8 cellular contexts compared by ENCODE assay signal in the genomic region with DNA sequence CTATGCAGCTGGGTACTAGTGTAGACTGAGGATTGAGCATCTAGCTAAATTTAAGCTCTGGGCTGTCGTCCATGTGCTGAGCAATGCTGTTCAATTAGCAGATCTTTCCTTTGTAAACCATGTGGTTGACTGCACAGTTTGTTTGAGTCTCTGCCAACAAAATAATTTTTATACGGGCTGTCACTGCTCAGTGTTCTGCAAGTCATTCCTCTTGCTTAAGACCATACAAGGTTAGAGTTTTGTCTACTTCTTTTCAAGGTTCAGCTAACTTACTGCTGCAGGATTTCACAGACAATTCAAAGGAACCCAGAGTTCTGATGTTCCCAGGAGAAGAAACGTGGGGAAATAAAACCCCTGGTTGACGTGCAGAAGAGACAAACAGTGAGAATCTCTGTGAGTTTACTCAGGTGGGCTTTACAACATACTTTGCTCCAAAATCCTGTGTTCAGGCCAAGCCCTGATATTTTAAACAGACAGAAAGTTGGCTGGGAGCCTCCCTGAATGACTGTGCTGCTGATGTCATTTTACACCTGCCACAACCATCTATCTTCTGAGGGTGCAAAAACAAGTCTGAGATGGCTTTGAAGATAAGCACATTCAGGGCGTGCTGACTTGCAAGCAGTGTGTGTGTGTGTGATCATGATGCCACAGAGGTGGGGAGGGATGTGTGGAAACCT.
DNase-seq lines count a peak whose midpoint lies in the region; ATAC-seq and TF ChIP-seq lines count a peak whose summit lies in the region.

No MANE protein-coding gene starts in this region.

- peak overlapping the region; percentile 93 to 97 (median 96) for H3K27ac ChIP-seq in sigmoid colon

- H3K4me3 ChIP-seq in sigmoid colon, result no peak overlapping the region

- H3K27ac Mint-ChIP-seq in activated CD8-positive, alpha-beta T cell treated with anti-CD3 and anti-CD28 coated beads, Interleukin-2, amount 10 ng/mL, durations not matched to agents 7 days and 5 days, result no peak overlapping the region

- peaks cover 8% of the 10 kb centered on the region for H3K27me3 Mint-ChIP-seq in activated CD8-positive, alpha-beta T cell treated with anti-CD3 and anti-CD28 coated beads, Interleukin-2, amount 10 ng/mL, durations not matched to agents 7 days and 5 days (ENCODE audit: low read depth)

- H3K36me3 Mint-ChIP-seq in activated CD8-positive, alpha-beta T cell treated with anti-CD3 and anti-CD28 coated beads, Interleukin-2, amount 10 ng/mL, durations not matched to agents 7 days and 5 days (ENCODE audit: low read depth), result no peaks in the 10 kb centered on the region

- peaks cover 8% of the 10 kb centered on the region for H3K4me1 Mint-ChIP-seq in activated CD8-positive, alpha-beta T cell treated with anti-CD3 and anti-CD28 coated beads, Interleukin-2, amount 10 ng/mL, durations not matched to agents 7 days and 5 days (ENCODE audit: low read depth)

- H3K4me3 Mint-ChIP-seq in activated CD8-positive, alpha-beta T cell treated with anti-CD3 and anti-CD28 coated beads, Interleukin-2, amount 10 ng/mL, durations not matched to agents 7 days and 5 days, result no peak overlapping the region

- CTCF ChIA-PET in activated CD8-positive, alpha-beta T cell treated with anti-CD3 and anti-CD28 coated beads, Interleukin-2, amount 10 ng/mL, durations not matched to agents 7 days and 5 days (lab: Charles Lee), result no interaction called here

- peak in 1 of 2 donors; percentile 24 for TF ChIP-seq POLR2A in sigmoid colon (IDR thresholded peaks at IDR 0.05)

- no peak for DNase-seq in Right ventricle myocardium inferior (ENCODE audit: missing footprints)
- no peak for DNase-seq in cardiac septum (ENCODE audit: low spot score)
- peak; percentile 30 for DNase-seq in activated CD8-positive, alpha-beta T cell treated with anti-CD3 and anti-CD28 coated beads, Interleukin-2, amount 10 ng/mL, durations not matched to agents 7 days and 5 days
- DNase-seq in globus pallidus (ENCODE audit: low spot score), result peak; percentile 7
- peak; percentile 93 for DNase-seq in sigmoid colon
- no peak for DNase-seq in SKM-1 treated with dmso at 0.1 percent for 144 hours (lab: John Stamatoyannopoulos, UW; ENCODE audit: unreplicated experiment)
- DNase-seq in GM19240 (ENCODE audit: insufficient read length, low spot score), result no peak

- H3K36me3 ChIP-seq in sigmoid colon, result no peaks in the 10 kb centered on the region

- no peak for TF ChIP-seq CTCF in sigmoid colon (IDR thresholded peaks at IDR 0.05)

- no peaks in the 10 kb centered on the region for H3K27me3 ChIP-seq in sigmoid colon

- POLR2A ChIA-PET in activated CD8-positive, alpha-beta T cell treated with anti-CD3 and anti-CD28 coated beads, Interleukin-2, amount 10 ng/mL, durations not matched to agents 7 days and 5 days (lab: Charles Lee), result no interaction called here

- ATAC-seq in Right ventricle myocardium inferior (peak; percentile 79), GM19324 (IDR thresholded peaks at IDR 0.05; ENCODE audit: low FRiP score, unreplicated experiment) (no peak)
- peak; percentile 63 for ATAC-seq in activated CD8-positive, alpha-beta T cell treated with anti-CD3 and anti-CD28 coated beads, Interleukin-2, amount 10 ng/mL, durations not matched to agents 7 days and 5 days

- intact Hi-C loops in Right ventricle myocardium inferior (cut with DNase I) (no loop called here), cardiac septum (cut with DNase I) (loop anchor here (10.0 kb wide), 1 partner anchor 487 kb away; no protein-coding TSS in a partner anchor), sigmoid colon (cut with DNase I) (loop anchor here (1.0 kb wide), 2 partner anchors 26 to 76 kb away; no protein-coding TSS in a partner anchor)

- WGBS in sigmoid colon, 2 donors, result 1 to 10% methylated on average over 5 of the region's 5 CpGs

- H3K9me3 Mint-ChIP-seq in activated CD8-positive, alpha-beta T cell treated with anti-CD3 and anti-CD28 coated beads, Interleukin-2, amount 10 ng/mL, durations not matched to agents 7 days and 5 days (ENCODE audit: insufficient read depth), result no peaks in the 10 kb centered on the region

- TF ChIP-seq EP300 in sigmoid colon (IDR thresholded peaks at IDR 0.05), result peak; percentile 86 to 98 (median 96)

- H3K4me1 ChIP-seq in sigmoid colon, result peaks cover 0 to 66% (median 59%) of the 10 kb centered on the region in 4 donors

- H3K9me3 ChIP-seq in sigmoid colon, result no peaks in the 10 kb centered on the region

Comparison
In these comparisons a context has a peak if more than half of its experiments do, and no peak if none do; other contexts are left out.
1. DNase-seq: peak in activated CD8-positive, alpha-beta T cell treated with anti-CD3 and anti-CD28 coated beads, Interleukin-2, amount 10 ng/mL, durations not matched to agents 7 days and 5 days (single experiment), globus pallidus (single experiment) and sigmoid colon (single experiment); none in Right ventricle myocardium inferior (single experiment), cardiac septum (single experiment), SKM-1 treated with dmso at 0.1 percent for 144 hours (single experiment) and GM19240 (single experiment).